ENCODE assay signal across 17 cellular contexts in genomic region chr7:75578081-75578480, GRCh38.
A peak's percentile ranks its signal among the peaks of the same experiment; 100 is the strongest.
DNase-seq lines count a peak whose midpoint lies in the region; ATAC-seq and TF ChIP-seq lines count a peak whose summit lies in the region.
"Had no signal": no experiment of that assay in that cellular context is flagged by ENCODE, and none has a peak within 500 bp of the region (broad histone marks: within the 10 kb centered on the region; RNA-seq: fewer than 3 reads in every experiment).

No MANE protein-coding gene starts in this region.

- peak overlapping the region; percentile 76 for H3K27ac Mint-ChIP-seq in neural progenitor cell

- H3K4me3 ChIP-seq in mesenchymal stem cell (ENCODE audit: insufficient read depth in 1 of 2, low read depth in 1 of 2, low read length in 2 of 2) (no peak overlapping the region), neural progenitor cell (no peak overlapping the region), esophagus squamous epithelium (no peak overlapping the region)
- H3K4me3 ChIP-seq: BLaER1, HAP-1 had no signal

- H3K36me3 ChIP-seq in mesenchymal stem cell (ENCODE audit: control insufficient read depth in 1 of 2, insufficient read depth in 2 of 2, low read depth in 1 of 2, low read length in 2 of 2), result peaks cover 5 to 59% of the 10 kb centered on the region in 2 experiments
- H3K36me3 ChIP-seq in neural progenitor cell, result no peaks in the 10 kb centered on the region
- peaks cover 0 to 54% (median 0%) of the 10 kb centered on the region in 3 donors for H3K36me3 ChIP-seq in esophagus squamous epithelium

- no peak for TF ChIP-seq POLR2A in esophagus squamous epithelium (IDR thresholded peaks at IDR 0.05)

- 90% methylated on average over 7 of the region's 7 CpGs for WGBS in mesenchymal stem cell
- 84 to 93% methylated on average over 7 of the region's 7 CpGs for WGBS in esophagus squamous epithelium, 2 donors

- H3K4me1 ChIP-seq in mesenchymal stem cell (ENCODE audit: control insufficient read depth, insufficient read depth, low read depth, low read length) (peaks cover 4% of the 10 kb centered on the region), neural progenitor cell (no peaks in the 10 kb centered on the region), esophagus squamous epithelium (no peaks in the 10 kb centered on the region)
- H3K4me1 ChIP-seq: BLaER1, HAP-1 had no signal

- H3K9me3 ChIP-seq in mesenchymal stem cell (ENCODE audit: control insufficient read depth, low read length) (no peaks in the 10 kb centered on the region), neural progenitor cell (ENCODE audit: low read depth) (no peaks in the 10 kb centered on the region), esophagus squamous epithelium (no peaks in the 10 kb centered on the region)
- H3K9me3 ChIP-seq: BLaER1, HAP-1 had no signal

- H3K14ac ChIP-seq in mesenchymal stem cell (ENCODE audit: low read length in 2 of 2), result no peak overlapping the region

- peaks cover 12% of the 10 kb centered on the region for H3K4me1 Mint-ChIP-seq in neural progenitor cell
- H3K4me1 Mint-ChIP-seq: CD14-positive monocyte; CD4-positive, alpha-beta memory T cell had no signal

- no peak overlapping the region for H2AFZ ChIP-seq in mesenchymal stem cell (ENCODE audit: low read depth, low read length)
- no peak overlapping the region for H2AFZ ChIP-seq in neural progenitor cell (replicated peaks)

- H3K4me2 ChIP-seq in mesenchymal stem cell (ENCODE audit: low read length, poor library complexity, severe bottlenecking), result no peak overlapping the region
- no peak overlapping the region for H3K4me2 ChIP-seq in neural progenitor cell
- H3K4me2 ChIP-seq: BLaER1 had no signal

- H3K27me3 ChIP-seq in mesenchymal stem cell (ENCODE audit: control insufficient read depth in 1 of 2, insufficient read depth in 1 of 2, low read length in 2 of 2) (no peaks in the 10 kb centered on the region), neural progenitor cell (no peaks in the 10 kb centered on the region), esophagus squamous epithelium (no peaks in the 10 kb centered on the region)
- H3K27me3 ChIP-seq: BLaER1 had no signal

- H4K91ac ChIP-seq in mesenchymal stem cell (ENCODE audit: low read length), result no peak overlapping the region

- no peak overlapping the region for H2BK15ac ChIP-seq in mesenchymal stem cell (ENCODE audit: low read depth, poor library complexity, severe bottlenecking)

- no peak overlapping the region for H3K4ac ChIP-seq in mesenchymal stem cell (ENCODE audit: low read depth in 1 of 2, low read length in 2 of 2)

- H4K20me1 ChIP-seq in neural progenitor cell (ENCODE audit: low read depth), result peaks cover 5% of the 10 kb centered on the region
- H4K20me1 ChIP-seq: BLaER1 had no signal

- H3K27ac ChIP-seq in mesenchymal stem cell (ENCODE audit: low read length, poor library complexity, severe bottlenecking) (no peak overlapping the region), neural progenitor cell (no peak overlapping the region), esophagus squamous epithelium (no peak overlapping the region)
- H3K27ac ChIP-seq: BLaER1 had no signal

- TF ChIP-seq CTCF in neural progenitor cell (IDR thresholded peaks at IDR 0.05) (no peak), esophagus squamous epithelium (IDR thresholded peaks at IDR 0.05) (no peak)

- no peak overlapping the region for H2BK5ac ChIP-seq in mesenchymal stem cell (ENCODE audit: low read depth, low read length, poor library complexity, severe bottlenecking)

- no peak overlapping the region for H3K4me3 Mint-ChIP-seq in neural progenitor cell
- H3K4me3 Mint-ChIP-seq: CD14-positive monocyte; CD4-positive, alpha-beta memory T cell had no signal

- peak; percentile 54 for DNase-seq in ELF-1 (ENCODE audit: low read depth, low spot score)
- peak; percentile 24 for DNase-seq in amniotic epithelial cell (ENCODE audit: low read depth)
- DNase-seq in mesenchymal stem cell, result no peak
- no peak for DNase-seq in neural progenitor cell (ENCODE audit: low spot score)
- DNase-seq in esophagus squamous epithelium (lab: John Stamatoyannopoulos, UW), result no peak
- no peak for DNase-seq in OCI-M1 (lab: John Stamatoyannopoulos, UW)
- no peak for DNase-seq in NCI-H345 treated with DMSO at 0.1 percent for 48 hours (lab: John Stamatoyannopoulos, UW; ENCODE audit: unreplicated experiment)
- DNase-seq: 8988T; CD4-positive, alpha-beta memory T cell; DMS153; DMS79; GF-D8 had no signal

- H3K18ac ChIP-seq in mesenchymal stem cell (ENCODE audit: low read depth in 1 of 2, low read length in 2 of 2), result no peak overlapping the region

- no peak overlapping the region for H2BK120ac ChIP-seq in mesenchymal stem cell (ENCODE audit: low read depth, low read length)

- H3K79me2 ChIP-seq in neural progenitor cell (ENCODE audit: low read depth), result no peaks in the 10 kb centered on the region

- no peaks in the 10 kb centered on the region for H3K9me3 Mint-ChIP-seq in neural progenitor cell
- H3K9me3 Mint-ChIP-seq: CD4-positive, alpha-beta memory T cell had no signal

- H4K8ac ChIP-seq in mesenchymal stem cell (ENCODE audit: low read length), result no peak overlapping the region

- no peaks in the 10 kb centered on the region for H3F3A ChIP-seq in neural progenitor cell (ENCODE audit: low read depth)

- intact Hi-C loops in esophagus squamous epithelium (cut with DNase I), result no loop called here

- no peak for ATAC-seq in GM19455 (IDR thresholded peaks at IDR 0.05; ENCODE audit: unreplicated experiment)
- ATAC-seq: HepG2 had no signal

- no peak overlapping the region for H2BK12ac ChIP-seq in mesenchymal stem cell (ENCODE audit: low read length in 2 of 2)

- peaks cover 30% of the 10 kb centered on the region for H3K36me3 Mint-ChIP-seq in neural progenitor cell

- H3K9ac ChIP-seq in mesenchymal stem cell (ENCODE audit: low read length), result no peak overlapping the region
- no peak overlapping the region for H3K9ac ChIP-seq in neural progenitor cell
- H3K9ac ChIP-seq: BLaER1 had no signal

- H3K27me3 Mint-ChIP-seq in neural progenitor cell (ENCODE audit: insufficient read depth, low read depth), result peaks cover 2% of the 10 kb centered on the region
- H3K27me3 Mint-ChIP-seq: CD4-positive, alpha-beta memory T cell had no signal

- no peaks in the 10 kb centered on the region for H3K79me1 ChIP-seq in mesenchymal stem cell (replicated peaks; ENCODE audit: low read length, poor library complexity, severe bottlenecking)

- H2AK5ac ChIP-seq in mesenchymal stem cell (ENCODE audit: low read length, severe bottlenecking), result peak overlapping the region; percentile 26

- no peak overlapping the region for H3K23ac ChIP-seq in mesenchymal stem cell (ENCODE audit: low read length in 2 of 2)

Comparison
In these comparisons a context has a peak if more than half of its experiments do, and no peak if none do; other contexts are left out.
1. DNase-seq: peak in ELF-1 (single experiment) and amniotic epithelial cell (single experiment); none in mesenchymal stem cell (single experiment), neural progenitor cell (single experiment), esophagus squamous epithelium (single experiment), OCI-M1 (single experiment) and NCI-H345 treated with DMSO at 0.1 percent for 48 hours (single experiment).